Comparison of ENCODE assay signal across 8 cellular contexts in genomic region chr10:37976091-37976879, GRCh38. TPM values are rescaled to one million over a fixed set of nuclear protein-coding genes. Genes with fewer than 3 reads are reported as not detected.
DNase-seq lines count a peak whose midpoint lies in the region; ATAC-seq, FAIRE-seq and TF ChIP-seq lines count a peak whose summit lies in the region.

Gene ZNF25 (minus strand): TSS chr10:37976647. CDS start chr10:37971722, 4,925 bp downstream.

- CTCF ChIA-PET in A549 (lab: Yijun Ruan, JAX): interaction anchor here (0.6 to 2.2 kb wide), 20 partner anchors 9 to 170 kb away, joined by 3 to 10 read pairs (median 4); partner anchors contain the start of genes ZNF248, ZNF33A and ZNF37A

- POLR2A ChIA-PET in A549 (lab: Yijun Ruan, JAX): interaction anchor here (1.0 to 1.8 kb wide), 4 partner anchors 34 to 426 kb away, joined by 4 to 11 read pairs (median 8); partner anchors contain the start of genes ZNF33A and ZNF37A

- H3K9me3 ChIP-seq in A549: peaks cover 18% of the 10 kb centered on the region; the same call in 2 of the 3 replicates

- H3K4me2 ChIP-seq in A549: peak within 1 kb of the TSS; percentile 90

- 2% methylated on average over 34 of the region's 66 CpGs for WGBS in A549 (ENCODE audit: missing lambda C conversion rate)

- TF ChIP-seq POLR2A in A549 (IDR thresholded peaks at IDR 0.05; ENCODE audit: low read length) (peak; percentile 83), GM18526 (IDR thresholded peaks at IDR 0.05; ENCODE audit: extremely low read depth, insufficient read length) (peak; percentile 73)

- H3K4me3 ChIP-seq in A549: peak within 1 kb of the TSS; percentile 58
- peak within 1 kb of the TSS; percentile 58 for H3K4me3 ChIP-seq in iPS-11a (ENCODE audit: low read depth, low read length)
- peak within 1 kb of the TSS; percentile 88 for H3K4me3 ChIP-seq in skeletal muscle cell (ENCODE audit: low read depth, low read length)

- peaks cover 4% of the 10 kb centered on the region; the same call in 1 of the 3 replicates for H3K4me1 ChIP-seq in A549

- peak; percentile 59 to 70 for TF ChIP-seq RAD21 in A549 (conservative IDR thresholded peaks at IDR 0.05 in 1 of 2, IDR thresholded peaks at IDR 0.05 in 1 of 2)

- DNase-seq in A549 (ENCODE audit: low read depth in 1 of 2, low spot score in 1 of 2): peak; percentile 94 to 99
- peak; percentile 91 for DNase-seq in NCI-H2107 treated with DMSO at 0.1 percent for 48 hours (lab: John Stamatoyannopoulos, UW; ENCODE audit: unreplicated experiment)
- DNase-seq in UCSD-AML1 (lab: John Stamatoyannopoulos, UW; ENCODE audit: unreplicated experiment): peak; percentile 98
- DNase-seq in brain pericyte (ENCODE audit: low read depth, low spot score): peak; percentile 91
- peak; percentile 93 for DNase-seq in skeletal muscle cell (ENCODE audit: low read depth)

- H3K27ac ChIP-seq in A549: peak within 1 kb of the TSS; percentile 80 to 92

- no peak for TF ChIP-seq EP300 in A549 (IDR thresholded peaks at IDR 0.05)

- peak; percentile 82 for FAIRE-seq in A549 (lab: Jason Lieb, UNC)

- peak; percentile 96 to 98 for ATAC-seq in A549
- peak; percentile 90 for ATAC-seq in HG03066 (IDR thresholded peaks at IDR 0.05; ENCODE audit: low read depth, unreplicated experiment)

- peak; percentile 92 for TF ChIP-seq CTCF in A549 (IDR thresholded peaks at IDR 0.05)

TF ChIP-seq in A549, 52 proteins besides CTCF, POLR2A, EP300 and RAD21:
- TF ChIP-seq FOSB (CRISPR knock-in tag; IDR thresholded peaks at IDR 0.05) (no peak), E2F6 (IDR thresholded peaks at IDR 0.05; ENCODE audit: borderline replicate concordance, low read depth) (peak; percentile 32; the same call in 1 of the 2 replicates), HES2 (IDR thresholded peaks at IDR 0.05) (no peak), JUN (IDR thresholded peaks at IDR 0.05) (peak; percentile 61 to 79; a peak in 4 of 5 replicates), PHF8 (IDR thresholded peaks at IDR 0.05; ENCODE audit: borderline replicate concordance, low read depth) (peak; percentile 96), PBX3 (IDR thresholded peaks at IDR 0.05) (0 out of 2 replicates have a peak, but pooled peaks have one; percentile 17), MAX (IDR thresholded peaks at IDR 0.05) (no peak; the same call in 1 of the 2 replicates), FOXS1 (CRISPR knock-in tag; IDR thresholded peaks at IDR 0.05) (no peak), BCL3 (IDR thresholded peaks at IDR 0.05) (peak; percentile 52; the same call in 2 of the 3 replicates), GATA3 (IDR thresholded peaks at IDR 0.05; ENCODE audit: borderline replicate concordance) (no peak), SMC3 (IDR thresholded peaks at IDR 0.05) (peak; percentile 75)

RNA-seq across cellular contexts. Expression of gene ZNF25, which starts in this region (rescaled TPM):
- polyA plus RNA-seq in A549 (2011; rRNA removed) (6.5 and 7.3 TPM in 2 replicates), A549 (2017; fragmentation: RNase III; extraction: RNeasy Plus Mini Kit Qiagen cat#74134 plus additional on column Dnase treatment) (2.7 to 2.9 TPM (median 2.7 TPM) in 3 replicates)
- polyA plus RNA-seq in A549 (2012; cell fraction: cytosol; rRNA removed): 0.85 and 1.0 TPM in 2 replicates
- 0.58 and 0.95 TPM in 2 replicates for polyA plus RNA-seq in A549 (2012; cell fraction: nucleus; rRNA removed)
- 1.8 and 2.0 TPM in 2 replicates for polyA minus RNA-seq in A549 (2011; rRNA and poly(A)+ RNA removed)

Comparison
In these comparisons a context has a peak if more than half of its experiments do, and no peak if none do; other contexts are left out.
1. Peak in every context shown above with its lines: DNase-seq, ATAC-seq, H3K4me3 ChIP-seq and H3K27ac ChIP-seq.